8 cellular contexts compared by ENCODE assay signal in genomic region chr12:109428038-109428629, GRCh38. TPM values are rescaled to one million over a fixed set of nuclear protein-coding genes. Genes with fewer than 3 reads are reported as not detected.
A peak's percentile ranks its signal among the peaks of the same experiment; 100 is the strongest.
DNase-seq lines count a peak whose midpoint lies in the region; ATAC-seq lines count a peak whose summit lies in the region.

No MANE protein-coding gene starts in this region.

- no peaks in the 10 kb centered on the region for H3K36me3 Mint-ChIP-seq in central memory CD8-positive, alpha-beta T cell (ENCODE audit: insufficient read depth)

- H3K9me3 Mint-ChIP-seq in central memory CD8-positive, alpha-beta T cell: no peaks in the 10 kb centered on the region

- peaks cover 8% of the 10 kb centered on the region for H3K4me1 Mint-ChIP-seq in central memory CD8-positive, alpha-beta T cell

- no peak overlapping the region for H3K4me3 Mint-ChIP-seq in central memory CD8-positive, alpha-beta T cell

- no peak overlapping the region for H3K27ac Mint-ChIP-seq in central memory CD8-positive, alpha-beta T cell (ENCODE audit: low read depth)

- DNase-seq in DMS79 (lab: John Stamatoyannopoulos, UW) (peak; percentile 37), NCI-H345 treated with DMSO at 0.1 percent for 48 hours (lab: John Stamatoyannopoulos, UW; ENCODE audit: unreplicated experiment) (peak; percentile 71), left lobe of liver (ENCODE audit: low spot score) (peak; percentile 81)
- DNase-seq in activated CD4-positive, CD25-positive, alpha-beta regulatory T cell treated with anti-CD3 and anti-CD28 coated beads, Interleukin-2, amount 50 U/mL, for 72 hours: peak; percentile 77
- peak; percentile 47 to 54 for DNase-seq in central memory CD8-positive, alpha-beta T cell (ENCODE audit: low spot score in 2 of 2)
- DNase-seq in stimulated activated CD4-positive, alpha-beta T cell treated with anti-CD3 and anti-CD28 coated beads, Interleukin-4, amount 100 ng/mL, for 4 hours: peak; percentile 61 to 67

- ATAC-seq in HG03066 (IDR thresholded peaks at IDR 0.05; ENCODE audit: low read depth, unreplicated experiment) (peak; percentile 68), left lobe of liver (peak; percentile 97), GM18511 (IDR thresholded peaks at IDR 0.05; ENCODE audit: unreplicated experiment) (no peak)
- peak; percentile 64 for ATAC-seq in central memory CD8-positive, alpha-beta T cell (replicated peaks; ENCODE audit: extremely low read depth, poor library complexity, severe bottlenecking)

- peaks cover 28% of the 10 kb centered on the region for H3K27me3 Mint-ChIP-seq in central memory CD8-positive, alpha-beta T cell

RNA-seq across cellular contexts. Expression of gene KCTD10, which starts 49.0 kb away (rescaled TPM):
- 7.0 TPM for total RNA-seq in left lobe of liver

RNA-seq across cellular contexts. Expression of gene UBE3B, which starts 49.3 kb away (rescaled TPM):
- 19.2 TPM for total RNA-seq in left lobe of liver
